23 cellular contexts compared by ENCODE assay signal in the genomic region with DNA sequence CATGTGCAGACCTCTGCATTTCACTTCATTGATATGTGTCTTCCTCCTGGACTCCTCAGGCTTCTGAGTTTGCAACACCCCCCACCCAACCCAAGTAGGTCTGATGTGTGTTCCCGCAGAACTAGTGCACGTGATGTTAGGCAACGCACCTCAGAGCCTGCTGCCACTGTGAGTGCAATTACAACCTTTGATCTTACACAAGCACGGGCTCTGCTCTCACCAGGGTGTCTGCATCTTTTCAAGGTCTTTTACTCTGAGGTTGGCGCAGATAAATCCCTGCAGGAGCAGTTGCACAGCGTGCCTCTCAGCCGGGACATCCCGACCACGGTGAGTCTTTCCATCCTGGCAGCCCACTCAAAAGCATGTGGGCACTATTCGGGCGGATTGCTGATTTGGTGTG.
DNase-seq lines count a peak whose midpoint lies in the region; ATAC-seq and TF ChIP-seq lines count a peak whose summit lies in the region.
"Had no signal": no experiment of that assay in that cellular context is flagged by ENCODE, and none has a peak within 500 bp of the region (broad histone marks: within the 10 kb centered on the region; RNA-seq: fewer than 3 reads in every experiment).

No MANE protein-coding gene starts in this region.

- H3K36me3 ChIP-seq in BE2C (no peaks in the 10 kb centered on the region), endodermal cell (ENCODE audit: control insufficient read depth, insufficient read depth, low read length) (peaks cover 75% of the 10 kb centered on the region), mesendoderm (ENCODE audit: control insufficient read depth, insufficient read depth, low read length) (peaks cover 7% of the 10 kb centered on the region), esophagus squamous epithelium (no peaks in the 10 kb centered on the region), body of pancreas (replicated peaks in 1 of 2; ENCODE audit: insufficient read depth in 1 of 2, low read depth in 2 of 2) (no peaks in the 10 kb centered on the region)
- H3K36me3 ChIP-seq: HAP-1 had no signal

- no peaks in the 10 kb centered on the region for H3K79me1 ChIP-seq in mesendoderm (ENCODE audit: low read length)

- H3K9ac ChIP-seq in endodermal cell (ENCODE audit: extremely low read depth, low read length, poor library complexity, severe bottlenecking) (peak overlapping the region; percentile 95), mesendoderm (ENCODE audit: low read length) (peak overlapping the region; percentile 38)

- peaks cover 11% of the 10 kb centered on the region for H3K9me3 Mint-ChIP-seq in endodermal cell

- no peak overlapping the region for H2AK5ac ChIP-seq in mesendoderm (ENCODE audit: low read length)

- H3K23ac ChIP-seq in mesendoderm (ENCODE audit: low read length) = no peak overlapping the region

- peaks cover 73% of the 10 kb centered on the region for H3K36me3 Mint-ChIP-seq in endodermal cell (ENCODE audit: low read depth)
- H3K36me3 Mint-ChIP-seq: CD14-positive monocyte; CD8-positive, alpha-beta memory T cell had no signal

- intact Hi-C loops in esophagus squamous epithelium (cut with DNase I) = no loop called here
- intact Hi-C loops in body of pancreas (cut with DNase I) = no loop called here

- no peak overlapping the region for H3K27ac ChIP-seq in endodermal cell (ENCODE audit: low read depth, low read length)
- H3K27ac ChIP-seq in mesendoderm (ENCODE audit: low read depth, low read length) = no peak overlapping the region
- H3K27ac ChIP-seq in esophagus squamous epithelium = no peak overlapping the region
- no peak overlapping the region for H3K27ac ChIP-seq in body of pancreas
- H3K27ac ChIP-seq: 22Rv1 had no signal

- ATAC-seq in GM21825 (IDR thresholded peaks at IDR 0.05; ENCODE audit: unreplicated experiment) (no peak), body of pancreas (no peak)
- ATAC-seq: GM23338 had no signal

- H3K27me3 Mint-ChIP-seq in endodermal cell (ENCODE audit: insufficient read depth) = no peaks in the 10 kb centered on the region

- WGBS in endodermal cell (ENCODE audit: insufficient coverage in 1 of 2, insufficient read length in 1 of 2), 2 experiments = 77 to 91% methylated on average over 6 to 9 of the region's 11 CpGs
- no CpG with 5 or more reads among the region's 11 CpGs for WGBS in mesendoderm (ENCODE audit: extremely low coverage, insufficient coverage, low lambda C conversion rate)
- WGBS in esophagus squamous epithelium, 2 donors = 44 to 75% methylated on average over 4 to 11 of the region's 11 CpGs
- 26 to 27% methylated on average over 11 of the region's 11 CpGs for WGBS in body of pancreas, 2 donors

- H3K27ac Mint-ChIP-seq in endodermal cell = peak overlapping the region; percentile 89
- H3K27ac Mint-ChIP-seq: B cell, GM23338 had no signal

- no peak overlapping the region for H3K18ac ChIP-seq in mesendoderm (ENCODE audit: low read length)

- peaks cover 39% of the 10 kb centered on the region for H3K4me1 Mint-ChIP-seq in endodermal cell
- H3K4me1 Mint-ChIP-seq: B cell; CD14-positive monocyte; CD8-positive, alpha-beta memory T cell had no signal

- TF ChIP-seq POLR2A in esophagus squamous epithelium (IDR thresholded peaks at IDR 0.05) = no peak
- no peak for TF ChIP-seq POLR2A in body of pancreas (IDR thresholded peaks at IDR 0.05)

- H4K5ac ChIP-seq in mesendoderm (ENCODE audit: low read length) = no peak overlapping the region

- no peak overlapping the region for H3K56ac ChIP-seq in mesendoderm (ENCODE audit: low read length)

- H2BK15ac ChIP-seq in mesendoderm (replicated peaks; ENCODE audit: low read depth) = no peak overlapping the region

- H3K4me3 ChIP-seq in BE2C (ENCODE audit: low read depth, low read length) = peak overlapping the region; percentile 10
- H3K4me3 ChIP-seq in endodermal cell (ENCODE audit: low read length) = peak overlapping the region; percentile 99
- peak overlapping the region; percentile 28 for H3K4me3 ChIP-seq in mesendoderm (ENCODE audit: low read length)
- no peak overlapping the region for H3K4me3 ChIP-seq in esophagus squamous epithelium
- no peak overlapping the region for H3K4me3 ChIP-seq in body of pancreas
- H3K4me3 ChIP-seq: GM23338, HAP-1 had no signal

- H3K79me2 ChIP-seq in mesendoderm (ENCODE audit: control insufficient read depth, insufficient read depth, low read length) = peaks cover 27% of the 10 kb centered on the region

- no peak for TF ChIP-seq CTCF in BE2C (IDR thresholded peaks at IDR 0.05; ENCODE audit: low read depth, low read length)
- TF ChIP-seq CTCF in endodermal cell (conservative IDR thresholded peaks at IDR 0.05) = no peak
- TF ChIP-seq CTCF in esophagus squamous epithelium (IDR thresholded peaks at IDR 0.05) = no peak
- TF ChIP-seq CTCF in body of pancreas (IDR thresholded peaks at IDR 0.05) = no peak

- no peaks in the 10 kb centered on the region for H3K9me3 ChIP-seq in BE2C
- peaks cover 19% of the 10 kb centered on the region for H3K9me3 ChIP-seq in endodermal cell (ENCODE audit: control insufficient read depth, low read length)
- H3K9me3 ChIP-seq in esophagus squamous epithelium = no peaks in the 10 kb centered on the region
- H3K9me3 ChIP-seq in body of pancreas = no peaks in the 10 kb centered on the region
- H3K9me3 ChIP-seq: HAP-1 had no signal

- H3K4me1 ChIP-seq in BE2C = peaks cover 12% of the 10 kb centered on the region; the same call in 1 of the 2 replicates
- no peaks in the 10 kb centered on the region for H3K4me1 ChIP-seq in endodermal cell (ENCODE audit: control insufficient read depth, insufficient read depth, low read length)
- H3K4me1 ChIP-seq in mesendoderm (ENCODE audit: control insufficient read depth, low read depth, low read length) = peaks cover 7% of the 10 kb centered on the region
- H3K4me1 ChIP-seq in esophagus squamous epithelium = no peaks in the 10 kb centered on the region
- H3K4me1 ChIP-seq in body of pancreas = no peaks in the 10 kb centered on the region
- H3K4me1 ChIP-seq: HAP-1 had no signal

- peak overlapping the region; percentile 30 for H3K4me2 ChIP-seq in mesendoderm (ENCODE audit: low read length)
- H3K4me2 ChIP-seq: GM23338 had no signal

- no peak overlapping the region for H4K8ac ChIP-seq in mesendoderm (ENCODE audit: low read depth, low read length)

- H3K4me3 Mint-ChIP-seq in endodermal cell = peak overlapping the region; percentile 82
- H3K4me3 Mint-ChIP-seq: B cell; CD14-positive monocyte; CD8-positive, alpha-beta memory T cell; GM23338 had no signal

- H2BK5ac ChIP-seq in mesendoderm (ENCODE audit: low read length) = no peak overlapping the region

- DNase-seq in BE2C (no peak), HuH-7.5 (ENCODE audit: low spot score) (peak; percentile 25), endodermal cell (no peak), mesendoderm (no peak), esophagus squamous epithelium (lab: John Stamatoyannopoulos, UW) (no peak), body of pancreas (no peak)
- DNase-seq in activated naive CD4-positive, alpha-beta T cell treated with Interleukin-2 at 50 U/mL for 16 hours = no peak
- DNase-seq: CD8-positive, alpha-beta memory T cell; DMS79 treated with DMSO at 0.1 percent for 48 hours; IMR-90; NCI-H1048; NCI-H1694; NCI-H2029 treated with DMSO at 0.1 percent for 48 hours; NCI-H446 treated with DMSO at 0.1 percent for 48 hours; NCI-H526; RPMI8226; SHP77 had no signal

- peak overlapping the region; percentile 8 for H2BK120ac ChIP-seq in mesendoderm (ENCODE audit: low read depth, low read length)

- H3K27me3 ChIP-seq in BE2C = no peaks in the 10 kb centered on the region
- no peaks in the 10 kb centered on the region for H3K27me3 ChIP-seq in endodermal cell (ENCODE audit: control insufficient read depth, insufficient read depth, low read length, poor library complexity, severe bottlenecking)
- H3K27me3 ChIP-seq in mesendoderm (ENCODE audit: insufficient read depth, low read length, poor library complexity) = no peaks in the 10 kb centered on the region
- no peaks in the 10 kb centered on the region for H3K27me3 ChIP-seq in esophagus squamous epithelium
- no peaks in the 10 kb centered on the region for H3K27me3 ChIP-seq in body of pancreas

- no peak overlapping the region for H3K4ac ChIP-seq in mesendoderm (ENCODE audit: low read depth, low read length)

Comparison
In these comparisons a context has a peak if more than half of its experiments do, and no peak if none do; other contexts are left out.
1. H3K4me3 ChIP-seq: peak in BE2C (single experiment), endodermal cell (single experiment) and mesendoderm (single experiment); none in esophagus squamous epithelium (0 of 4) and body of pancreas (0 of 2).